ENCODE assay signal across 14 cellular contexts in the genomic region with DNA sequence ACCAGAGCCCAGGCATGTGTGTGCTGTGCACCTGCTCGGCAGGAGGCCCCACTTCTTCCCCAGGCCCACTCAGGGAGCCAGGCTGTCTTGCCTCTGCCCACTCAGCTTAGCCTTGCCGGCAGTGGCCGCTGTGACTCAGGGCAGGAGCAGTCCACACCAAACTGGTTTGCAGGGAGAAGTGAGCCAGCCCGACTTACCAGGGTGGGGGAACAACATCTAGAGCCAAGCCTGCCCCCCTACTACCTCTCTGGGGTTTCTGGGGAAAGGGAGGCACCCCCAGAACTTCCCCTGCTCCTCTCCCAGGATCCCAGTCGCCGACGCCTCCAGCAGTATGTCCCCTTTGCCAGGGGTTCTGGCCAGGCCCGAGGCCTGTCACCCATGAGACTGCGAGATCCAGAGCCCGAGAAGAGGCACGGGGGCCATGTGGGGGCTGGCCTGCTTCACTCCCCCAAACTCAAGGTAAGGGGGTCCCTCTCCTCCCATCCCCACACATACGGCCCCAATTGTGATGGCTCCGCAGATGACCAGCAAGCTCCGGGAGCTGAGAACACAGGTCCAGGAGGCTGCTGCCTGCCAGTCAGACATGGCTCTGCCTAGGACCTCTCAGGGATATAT. TPM values are rescaled to one million over a fixed set of nuclear protein-coding genes. Genes with fewer than 3 reads are reported as not detected.
DNase-seq lines count a peak whose midpoint lies in the region; ATAC-seq and TF ChIP-seq lines count a peak whose summit lies in the region.
"Had no signal": no experiment of that assay in that cellular context is flagged by ENCODE, and none has a peak within 500 bp of the region (broad histone marks: within the 10 kb centered on the region; RNA-seq: fewer than 3 reads in every experiment).

No MANE protein-coding gene starts in this region.

- peak; percentile 0 for DNase-seq in astrocyte of the hippocampus (ENCODE audit: low read depth, low spot score)
- DNase-seq in kidney tubule cell (ENCODE audit: low spot score), result peak; percentile 44
- DNase-seq in stomach, result no peak
- no peak for DNase-seq in right lobe of liver
- DNase-seq in NCI-H446 (lab: John Stamatoyannopoulos, UW), result no peak
- no peak for DNase-seq in hypothalamus (lab: John Stamatoyannopoulos, UW)
- DNase-seq: activated effector memory CD4-positive, alpha-beta T cell treated with Interleukin-2 at 50 U/mL for 16 hours; DMS79 treated with DMSO at 0.1 percent for 48 hours; heart left ventricle; MV-4-11 had no signal

- H3K4me1 ChIP-seq in stomach, result peaks cover 12 to 40% (median 38%) of the 10 kb centered on the region in 4 donors
- peaks cover 0 to 13% (median 0%) of the 10 kb centered on the region in 4 donors for H3K4me1 ChIP-seq in right lobe of liver

- intact Hi-C loops in stomach (cut with DNase I; ENCODE audit: low total_unique reads), result no loop called here
- intact Hi-C loops in right lobe of liver (cut with DNase I), result no loop called here

- peaks cover 0 to 28% (median 12%) of the 10 kb centered on the region in 3 donors for H3K27me3 ChIP-seq in stomach
- no peaks in the 10 kb centered on the region for H3K27me3 ChIP-seq in right lobe of liver

- H3K36me3 ChIP-seq in stomach (peaks cover 0 to 9% (median 7%) of the 10 kb centered on the region in 4 donors), right lobe of liver (no peaks in the 10 kb centered on the region)
- H3K36me3 ChIP-seq: cardiac muscle cell, heart left ventricle had no signal

- TF ChIP-seq POLR2A in stomach (IDR thresholded peaks at IDR 0.05) (no peak), right lobe of liver (IDR thresholded peaks at IDR 0.05) (no peak)

- H3K9me3 ChIP-seq in stomach (no peaks in the 10 kb centered on the region), right lobe of liver (no peaks in the 10 kb centered on the region)
- H3K9me3 ChIP-seq: heart left ventricle had no signal

- ATAC-seq in GM18511 (IDR thresholded peaks at IDR 0.05; ENCODE audit: unreplicated experiment) (peak; percentile 21), right lobe of liver (no peak), HG03342 (IDR thresholded peaks at IDR 0.05; ENCODE audit: unreplicated experiment) (no peak)

- peak overlapping the region; percentile 68 to 84 (median 80) for H3K27ac ChIP-seq in stomach
- no peak overlapping the region for H3K27ac ChIP-seq in right lobe of liver
- H3K27ac ChIP-seq: cardiac muscle cell, heart left ventricle had no signal

- H3K4me3 ChIP-seq in stomach (no peak overlapping the region), right lobe of liver (no peak overlapping the region)
- H3K4me3 ChIP-seq: cardiac muscle cell, heart left ventricle had no signal

- TF ChIP-seq EP300 in stomach (IDR thresholded peaks at IDR 0.05), result no peak

- WGBS in stomach, 5 donors, result 75 to 84% (median 81%) methylated on average over 9 to 14 of the region's 14 CpGs
- WGBS in right lobe of liver (ENCODE audit: insufficient coverage, low coverage, low lambda C conversion rate, missing lambda C conversion rate), result no CpG with 5 or more reads among the region's 14 CpGs

- TF ChIP-seq CTCF in stomach (IDR thresholded peaks at IDR 0.05) (no peak), right lobe of liver (IDR thresholded peaks at IDR 0.05) (no peak)

RNA-seq across cellular contexts. Expression of a gene that starts 3.0 kb away (rescaled TPM):
- 100 to 1,000 TPM in 1 of 5 donors, 10 to 100 TPM in 3, 1 to 10 TPM in 1; 6.4 to 101 (median 16.2) TPM for total RNA-seq in stomach
- polyA plus RNA-seq in stomach, result 10 to 100 TPM in 2 of 3 donors, 1 to 10 TPM in 1; 5.9 to 32.3 (median 27.0) TPM
- 1 to 10 TPM; 2.3 to 5.5 (median 3.3) TPM for total RNA-seq in right lobe of liver
- total RNA-seq: activated CD4-positive, alpha-beta memory T cell treated with anti-CD3 and anti-CD28 coated beads for 36 hours had no signal

RNA-seq across cellular contexts. Expression of a gene that starts 28.4 kb away (rescaled TPM):
- total RNA-seq in stomach, result 100 to 1,000 TPM in 4 of 5 donors, 10 to 100 TPM in 1; 91.6 to 432 (median 152) TPM
- 10 to 100 TPM; 35.2 to 64.4 (median 38.5) TPM for polyA plus RNA-seq in stomach
- 100 to 1,000 TPM in 4 of 6 experiments, 10 to 100 TPM in 2; 70.6 to 199 (median 117) TPM for total RNA-seq in right lobe of liver

Comparison
In these comparisons a context has a peak if more than half of its experiments do, and no peak if none do; other contexts are left out.
1. DNase-seq: peak in astrocyte of the hippocampus (single experiment) and kidney tubule cell (single experiment); none in stomach (single experiment), right lobe of liver (0 of 3), NCI-H446 (0 of 2) and hypothalamus (0 of 51).
2. H3K27ac ChIP-seq: peak in stomach (5 of 5); none in right lobe of liver (0 of 3).